In the genomic region with DNA sequence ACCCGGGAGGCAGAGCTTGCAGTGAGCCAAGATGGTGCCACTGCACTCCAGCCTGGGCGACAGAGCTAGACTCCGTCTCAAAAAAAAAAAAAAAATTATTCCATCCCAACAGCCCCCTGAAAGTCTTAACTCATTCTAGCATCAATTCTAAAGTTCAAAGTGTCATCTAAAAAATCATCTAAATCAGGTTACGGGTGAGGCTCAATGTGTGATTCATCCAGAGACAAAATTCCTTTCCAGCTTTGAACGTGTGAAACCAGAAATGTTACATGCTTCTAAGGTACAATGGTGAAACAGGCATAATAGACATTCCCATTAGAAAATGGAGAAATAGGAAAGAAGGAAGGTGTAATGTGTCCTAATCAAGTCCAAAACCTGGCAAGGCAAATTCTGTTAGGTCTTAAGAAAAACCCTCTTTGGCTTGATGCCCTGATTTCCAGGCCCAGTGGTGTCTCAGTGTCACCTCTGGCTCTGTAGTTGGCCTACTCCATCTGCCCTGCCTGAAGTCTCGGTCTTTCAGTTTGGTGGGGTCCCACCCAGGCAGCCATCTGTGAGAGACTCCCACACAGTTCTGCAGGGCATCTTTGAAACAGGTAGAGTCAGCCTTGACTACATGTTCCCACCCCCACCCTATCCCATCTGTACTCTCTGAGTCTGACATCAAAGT, we compare ENCODE assay signal across 1 cellular context.
A peak's percentile ranks its signal among the peaks of the same experiment; 100 is the strongest.
TF ChIP-seq lines count a peak whose summit lies in the region.

No MANE protein-coding gene starts in this region.

TF ChIP-seq in K562, 482 proteins besides CTCF, POLR2A, EP300 and RAD21 (continued from another document):
- TF ChIP-seq, protein P1, sequence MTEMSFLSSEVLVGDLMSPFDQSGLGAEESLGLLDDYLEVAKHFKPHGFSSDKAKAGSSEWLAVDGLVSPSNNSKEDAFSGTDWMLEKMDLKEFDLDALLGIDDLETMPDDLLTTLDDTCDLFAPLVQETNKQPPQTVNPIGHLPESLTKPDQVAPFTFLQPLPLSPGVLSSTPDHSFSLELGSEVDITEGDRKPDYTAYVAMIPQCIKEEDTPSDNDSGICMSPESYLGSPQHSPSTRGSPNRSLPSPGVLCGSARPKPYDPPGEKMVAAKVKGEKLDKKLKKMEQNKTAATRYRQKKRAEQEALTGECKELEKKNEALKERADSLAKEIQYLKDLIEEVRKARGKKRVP (CRISPR knock-in tag; IDR thresholded peaks at IDR 0.05): no peak
- TF ChIP-seq RBM39 (optimal IDR thresholded peaks at IDR 0.05; ENCODE audit: low read depth, low read length): peak; percentile 78
- TF ChIP-seq BHLHE40 (IDR thresholded peaks at IDR 0.05; ENCODE audit: low read length): no peak
- no peak for TF ChIP-seq TCF7L2 (IDR thresholded peaks at IDR 0.05; ENCODE audit: low read depth, low read length)
- TF ChIP-seq CBX1 (IDR thresholded peaks at IDR 0.05; ENCODE audit: low read depth): no peak
- TF ChIP-seq ZZZ3 (IDR thresholded peaks at IDR 0.05): no peak
- TF ChIP-seq OTX1 (CRISPR knock-in tag; IDR thresholded peaks at IDR 0.05): no peak
- TF ChIP-seq, protein P2, sequence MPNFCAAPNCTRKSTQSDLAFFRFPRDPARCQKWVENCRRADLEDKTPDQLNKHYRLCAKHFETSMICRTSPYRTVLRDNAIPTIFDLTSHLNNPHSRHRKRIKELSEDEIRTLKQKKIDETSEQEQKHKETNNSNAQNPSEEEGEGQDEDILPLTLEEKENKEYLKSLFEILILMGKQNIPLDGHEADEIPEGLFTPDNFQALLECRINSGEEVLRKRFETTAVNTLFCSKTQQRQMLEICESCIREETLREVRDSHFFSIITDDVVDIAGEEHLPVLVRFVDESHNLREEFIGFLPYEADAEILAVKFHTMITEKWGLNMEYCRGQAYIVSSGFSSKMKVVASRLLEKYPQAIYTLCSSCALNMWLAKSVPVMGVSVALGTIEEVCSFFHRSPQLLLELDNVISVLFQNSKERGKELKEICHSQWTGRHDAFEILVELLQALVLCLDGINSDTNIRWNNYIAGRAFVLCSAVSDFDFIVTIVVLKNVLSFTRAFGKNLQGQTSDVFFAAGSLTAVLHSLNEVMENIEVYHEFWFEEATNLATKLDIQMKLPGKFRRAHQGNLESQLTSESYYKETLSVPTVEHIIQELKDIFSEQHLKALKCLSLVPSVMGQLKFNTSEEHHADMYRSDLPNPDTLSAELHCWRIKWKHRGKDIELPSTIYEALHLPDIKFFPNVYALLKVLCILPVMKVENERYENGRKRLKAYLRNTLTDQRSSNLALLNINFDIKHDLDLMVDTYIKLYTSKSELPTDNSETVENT (CRISPR knock-in tag; IDR thresholded peaks at IDR 0.05): no peak
- no peak for TF ChIP-seq C11orf30 (IDR thresholded peaks at IDR 0.05; ENCODE audit: low read depth)
